In the genomic region with DNA sequence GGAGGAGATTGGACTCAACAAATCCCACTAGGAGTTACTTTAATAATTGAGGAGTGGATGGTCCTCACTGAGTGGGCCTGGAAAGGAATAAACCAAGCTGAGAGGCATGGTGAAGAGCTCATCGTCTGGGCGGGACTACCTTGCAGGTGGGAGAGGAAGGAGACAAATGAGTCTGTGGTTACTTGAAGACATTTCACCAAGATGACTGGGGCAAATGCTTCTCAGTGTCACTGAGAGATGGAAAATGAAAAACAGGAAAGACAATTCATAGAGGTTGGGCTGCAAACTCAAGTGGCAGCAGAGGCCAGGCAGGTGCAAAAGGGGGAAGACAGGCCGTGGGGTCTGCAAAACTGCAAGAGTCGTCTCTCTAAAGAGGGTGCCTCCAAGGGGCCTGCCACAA, we compare ENCODE assay signal across 12 cellular contexts. TPM values are rescaled to one million over a fixed set of nuclear protein-coding genes. Genes with fewer than 3 reads are reported as not detected.
A peak's percentile ranks its signal among the peaks of the same experiment; 100 is the strongest.
DNase-seq lines count a peak whose midpoint lies in the region; ATAC-seq and TF ChIP-seq lines count a peak whose summit lies in the region.
"Had no signal": no experiment of that assay in that cellular context is flagged by ENCODE, and none has a peak within 500 bp of the region (broad histone marks: within the 10 kb centered on the region; RNA-seq: fewer than 3 reads in every experiment).

No MANE protein-coding gene starts in this region.

- H3K4me3 Mint-ChIP-seq in MCF 10A (ENCODE audit: unreplicated experiment), result peak overlapping the region; percentile 22
- peak overlapping the region; percentile 86 for H3K4me3 Mint-ChIP-seq in activated CD4-positive, alpha-beta T cell treated with anti-CD3 and anti-CD28 coated beads, Interleukin-2, amount 10 ng/mL, durations not matched to agents 24 days and 14 days

- H3K27ac ChIP-seq in breast epithelium (no peak overlapping the region), thyroid gland (peak overlapping the region in 2 of 3 donors; percentile 94 to 97), adrenal gland (no peak overlapping the region)

- DNase-seq in MCF 10A (ENCODE audit: unreplicated experiment) (no peak), breast epithelium (ENCODE audit: low spot score in 2 of 2) (no peak), kidney tubule cell (ENCODE audit: low spot score) (peak; percentile 6), thyroid gland (no peak), adrenal gland (no peak)
- no peak for DNase-seq in activated CD4-positive, alpha-beta T cell treated with anti-CD3 and anti-CD28 coated beads, Interleukin-2, amount 10 ng/mL, durations not matched to agents 24 days and 14 days
- DNase-seq: GF-D8, left colon, NCI-H526 treated with DMSO at 0.1 percent for 48 hours had no signal

- no peak for ATAC-seq in GM21526 (IDR thresholded peaks at IDR 0.05; ENCODE audit: low FRiP score, unreplicated experiment)
- no peak for ATAC-seq in HG03139 (IDR thresholded peaks at IDR 0.05; ENCODE audit: unreplicated experiment)
- ATAC-seq: left colon had no signal

- TF ChIP-seq POLR2A in breast epithelium (IDR thresholded peaks at IDR 0.05) (no peak), thyroid gland (IDR thresholded peaks at IDR 0.05) (no peak), adrenal gland (IDR thresholded peaks at IDR 0.05) (no peak)

- H3K36me3 ChIP-seq in breast epithelium (no peaks in the 10 kb centered on the region), thyroid gland (no peaks in the 10 kb centered on the region), adrenal gland (replicated peaks in 1 of 2) (no peaks in the 10 kb centered on the region)
- H3K36me3 ChIP-seq: HAP-1 had no signal

- CTCF ChIA-PET in MCF 10A (lab: Yijun Ruan, JAX), result interaction anchor here (0.5 to 2.9 kb wide), 5 partner anchors 17 to 397 kb away, joined by 3 to 13 read pairs (median 3); a partner anchor contains a TSS

- H3K4me1 ChIP-seq in breast epithelium (no peaks in the 10 kb centered on the region), thyroid gland (peaks cover 25 to 28% of the 10 kb centered on the region in 2 donors), adrenal gland (replicated peaks in 1 of 2) (peaks cover 0 to 14% of the 10 kb centered on the region in 2 donors)

- H3K4me1 Mint-ChIP-seq in MCF 10A (ENCODE audit: insufficient read depth, unreplicated experiment), result peaks cover 13% of the 10 kb centered on the region
- H3K4me1 Mint-ChIP-seq in activated CD4-positive, alpha-beta T cell treated with anti-CD3 and anti-CD28 coated beads, Interleukin-2, amount 10 ng/mL, durations not matched to agents 24 days and 14 days, result peaks cover 30% of the 10 kb centered on the region

- H3K4me3 ChIP-seq in breast epithelium, result no peak overlapping the region
- no peak overlapping the region for H3K4me3 ChIP-seq in thyroid gland (replicated peaks in 1 of 3)
- H3K4me3 ChIP-seq in adrenal gland, result no peak overlapping the region
- H3K4me3 ChIP-seq: HAP-1 had no signal

- H3K9me3 ChIP-seq in breast epithelium, result peaks cover 0 to 4% of the 10 kb centered on the region in 2 donors
- no peaks in the 10 kb centered on the region for H3K9me3 ChIP-seq in thyroid gland
- peaks cover 0 to 4% (median 0%) of the 10 kb centered on the region in 3 donors for H3K9me3 ChIP-seq in adrenal gland (replicated peaks in 1 of 3)
- H3K9me3 ChIP-seq: HAP-1 had no signal

- WGBS in thyroid gland, 2 donors, result 82 to 90% methylated on average over 4 of the region's 4 CpGs
- WGBS in adrenal gland, 4 donors, result 88 to 92% (median 90%) methylated on average over 4 of the region's 4 CpGs

- POLR2A ChIA-PET in MCF 10A (lab: Yijun Ruan, JAX), result interaction anchor here (0.6 to 5.8 kb wide), 5 partner anchors 9 to 206 kb away, joined by 3 to 32 read pairs (median 3); a partner anchor contains a TSS

- TF ChIP-seq CTCF in MCF 10A (IDR thresholded peaks at IDR 0.05; ENCODE audit: unreplicated experiment) (no peak), breast epithelium (IDR thresholded peaks at IDR 0.05) (no peak), thyroid gland (IDR thresholded peaks at IDR 0.05) (no peak), adrenal gland (IDR thresholded peaks at IDR 0.05) (no peak)

- BruUV-seq in MCF 10A (replicated peaks; lab: Mats Ljungman, UMichigan), result no TSS peak

- no peak overlapping the region for H3K27ac Mint-ChIP-seq in MCF 10A (ENCODE audit: low read depth, unreplicated experiment)
- peak overlapping the region; percentile 2 for H3K27ac Mint-ChIP-seq in activated CD4-positive, alpha-beta T cell treated with anti-CD3 and anti-CD28 coated beads, Interleukin-2, amount 10 ng/mL, durations not matched to agents 24 days and 14 days

- intact Hi-C loops in MCF 10A (cut with micrococcal nuclease) (loop anchor here (5.0 kb wide), 1 partner anchor 135 kb away; no protein-coding TSS in a partner anchor), breast epithelium (cut with DNase I; ENCODE audit: low total_unique reads) (no loop called here), thyroid gland (cut with DNase I) (no loop called here), adrenal gland (cut with DNase I) (no loop called here)
- intact Hi-C loops in activated CD4-positive, alpha-beta T cell treated with anti-CD3 and anti-CD28 coated beads, Interleukin-2, amount 10 ng/mL, durations not matched to agents 24 days and 14 days (cut with micrococcal nuclease), result loop anchor here (10.0 kb wide), 1 partner anchor 802 kb away; a partner anchor contains a TSS

- H3K9me3 Mint-ChIP-seq in MCF 10A (ENCODE audit: unreplicated experiment), result peaks cover 5% of the 10 kb centered on the region
- peaks cover 13% of the 10 kb centered on the region for H3K9me3 Mint-ChIP-seq in activated CD4-positive, alpha-beta T cell treated with anti-CD3 and anti-CD28 coated beads, Interleukin-2, amount 10 ng/mL, durations not matched to agents 24 days and 14 days

- peaks cover 6% of the 10 kb centered on the region for H3K36me3 Mint-ChIP-seq in MCF 10A (ENCODE audit: insufficient read depth, unreplicated experiment)
- H3K36me3 Mint-ChIP-seq in activated CD4-positive, alpha-beta T cell treated with anti-CD3 and anti-CD28 coated beads, Interleukin-2, amount 10 ng/mL, durations not matched to agents 24 days and 14 days (ENCODE audit: low read depth), result peaks cover 10% of the 10 kb centered on the region

- H3K27me3 Mint-ChIP-seq in MCF 10A (ENCODE audit: insufficient read depth, unreplicated experiment), result peaks cover 7% of the 10 kb centered on the region
- H3K27me3 Mint-ChIP-seq in activated CD4-positive, alpha-beta T cell treated with anti-CD3 and anti-CD28 coated beads, Interleukin-2, amount 10 ng/mL, durations not matched to agents 24 days and 14 days, result peaks cover 24% of the 10 kb centered on the region

- H3K27me3 ChIP-seq in breast epithelium, result no peaks in the 10 kb centered on the region
- H3K27me3 ChIP-seq in thyroid gland, result no peaks in the 10 kb centered on the region
- no peaks in the 10 kb centered on the region for H3K27me3 ChIP-seq in adrenal gland

RNA-seq across cellular contexts. Expression of a gene that starts 1.5 kb away (rescaled TPM):
- total RNA-seq in MCF 10A (2022) (4.4 and 4.7 TPM in 2 replicates), breast epithelium (10 to 100 TPM; 11.6 to 19.3 (median 18.2) TPM), thyroid gland (10 to 100 TPM; 40.0 to 78.9 (median 55.0) TPM), adrenal gland (10 to 100 TPM in 5 of 8 donors, 1 to 10 TPM in 3; 5.9 to 21.8 (median 11.6) TPM)
- total RNA-seq in activated CD4-positive, alpha-beta T cell treated with anti-CD3 and anti-CD28 coated beads, Interleukin-2, amount 10 ng/mL, durations not matched to agents 24 days and 14 days, result 9.5 and 11.0 TPM in 2 replicates
- 1 to 10 TPM; 2.9 to 4.6 (median 4.3) TPM for polyA plus RNA-seq in adrenal gland

RNA-seq across cellular contexts. Expression of a gene that starts 52.0 kb away (rescaled TPM):
- total RNA-seq in MCF 10A (2022) (18.3 and 20.4 TPM in 2 replicates), breast epithelium (10 to 100 TPM; 14.1 to 22.5 (median 19.3) TPM), thyroid gland (10 to 100 TPM; 18.8 to 23.5 (median 21.3) TPM), adrenal gland (10 to 100 TPM; 10.3 to 17.8 (median 15.1) TPM)
- total RNA-seq in activated CD4-positive, alpha-beta T cell treated with anti-CD3 and anti-CD28 coated beads, Interleukin-2, amount 10 ng/mL, durations not matched to agents 24 days and 14 days, result 14.8 and 15.5 TPM in 2 replicates
- polyA plus RNA-seq in adrenal gland, result 10 to 100 TPM; 15.1 to 23.1 (median 17.0) TPM

Comparison
In these comparisons a context has a peak if more than half of its experiments do, and no peak if none do; other contexts are left out.
1. intact Hi-C loops: an anchor here in MCF 10A (5.0 kb wide) and activated CD4-positive, alpha-beta T cell treated with anti-CD3 and anti-CD28 coated beads, Interleukin-2, amount 10 ng/mL, durations not matched to agents 24 days and 14 days (10.0 kb wide); none called in breast epithelium, thyroid gland and adrenal gland.
2. H3K27ac ChIP-seq: peak in thyroid gland (2 of 3); none in breast epithelium (0 of 2) and adrenal gland (0 of 5).